ENCODE assay signal across 1 cellular context in genomic region chr2:238439912-238440311, GRCh38.
TF ChIP-seq lines count a peak whose summit lies in the region.

No MANE protein-coding gene starts in this region.

TF ChIP-seq in IMR-90, 13 proteins besides CTCF, POLR2A, EP300 and RAD21 (continued from another document):
- TF ChIP-seq ELK1 (IDR thresholded peaks at IDR 0.05; ENCODE audit: borderline replicate concordance, low read depth, low read length): no peak
- TF ChIP-seq FOS (IDR thresholded peaks at IDR 0.05; ENCODE audit: low read depth, low read length): no peak
